In the genomic region with DNA sequence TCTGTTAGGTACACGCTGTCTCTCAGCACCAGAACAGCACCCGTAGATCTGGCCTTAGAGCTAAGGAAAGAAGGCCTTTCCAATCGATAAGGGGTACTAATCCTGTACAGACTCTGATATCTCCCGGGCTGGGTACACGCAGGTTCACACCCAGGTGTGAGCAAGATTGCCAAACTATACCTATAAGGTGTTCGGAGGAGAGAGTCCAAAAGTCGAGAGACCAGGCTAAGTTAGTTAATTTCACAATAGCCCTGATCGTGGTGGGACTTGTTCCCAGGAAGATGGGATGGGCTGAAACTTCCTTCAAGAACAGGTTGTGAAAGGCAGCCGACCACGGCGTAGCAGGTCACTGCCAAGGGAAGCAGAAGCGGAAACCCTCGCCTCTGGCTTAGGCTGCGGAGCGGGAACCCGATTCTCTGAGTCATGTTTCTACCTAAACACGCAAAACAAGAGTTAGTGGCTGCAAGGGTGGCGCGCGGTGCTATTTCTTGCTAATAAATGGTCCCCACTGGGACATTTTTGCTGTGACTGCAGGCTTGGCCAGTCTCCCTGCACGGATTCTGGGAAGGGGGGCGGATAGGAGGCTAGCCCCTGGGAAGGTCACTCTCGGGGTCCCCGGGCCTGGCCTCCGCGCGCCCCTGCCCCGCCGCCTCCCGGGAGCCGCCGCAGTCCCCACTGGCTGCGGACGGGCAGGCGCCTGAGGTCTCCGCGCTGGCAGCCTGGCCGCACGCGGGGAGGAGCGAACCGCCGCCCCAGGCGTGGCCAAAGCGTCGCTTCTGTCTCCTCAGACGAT, we compare ENCODE assay signal across 9 cellular contexts.
DNase-seq lines count a peak whose midpoint lies in the region; ATAC-seq and TF ChIP-seq lines count a peak whose summit lies in the region.
"Had no signal": no experiment of that assay in that cellular context is flagged by ENCODE, and none has a peak within 500 bp of the region (broad histone marks: within the 10 kb centered on the region; RNA-seq: fewer than 3 reads in every experiment).

No MANE protein-coding gene starts in this region.

- H3K36me3 Mint-ChIP-seq in CD8-positive, alpha-beta T cell, result no peaks in the 10 kb centered on the region
- H3K36me3 Mint-ChIP-seq in dendritic cell treated with granulocyte-macrophage colony-stimulating factor and Interleukin-4, amounts not matched to agents 40 ng/mL and 50 ng/mL, for 4 days (ENCODE audit: low read depth), result no peaks in the 10 kb centered on the region
- H3K36me3 Mint-ChIP-seq: brain had no signal

- H3K4me1 ChIP-seq in CD8-positive, alpha-beta T cell (ENCODE audit: insufficient read depth, low read length), result peaks cover 12% of the 10 kb centered on the region
- H3K4me1 ChIP-seq in subcutaneous abdominal adipose tissue (ENCODE audit: control insufficient read depth in 5 of 5, insufficient read depth in 5 of 5, low read length in 5 of 5), result peaks cover 0 to 11% (median 9%) of the 10 kb centered on the region in 5 donors

- POLR2A ChIA-PET in CD8-positive, alpha-beta T cell (lab: Charles Lee), result interaction anchor here (1.6 kb wide), 1 partner anchor 10 kb away, joined by 6 read pairs; no protein-coding TSS in a partner anchor

- H3K27ac ChIP-seq in CD8-positive, alpha-beta T cell (ENCODE audit: low read depth, low read length), result no peak overlapping the region
- no peak overlapping the region for H3K27ac ChIP-seq in subcutaneous abdominal adipose tissue (ENCODE audit: low read depth, low read length)

- H3K27ac Mint-ChIP-seq in CD8-positive, alpha-beta T cell, result no peak overlapping the region
- H3K27ac Mint-ChIP-seq in dendritic cell treated with granulocyte-macrophage colony-stimulating factor and Interleukin-4, amounts not matched to agents 40 ng/mL and 50 ng/mL, for 4 days, result peak overlapping the region; percentile 76
- H3K27ac Mint-ChIP-seq: brain had no signal

- no peaks in the 10 kb centered on the region for H3K9me3 ChIP-seq in CD8-positive, alpha-beta T cell (ENCODE audit: low read length)
- no peaks in the 10 kb centered on the region for H3K9me3 ChIP-seq in subcutaneous abdominal adipose tissue (ENCODE audit: control insufficient read depth in 5 of 5, low read length in 5 of 5)

- no peak for ATAC-seq in CD8-positive, alpha-beta T cell
- ATAC-seq in HG02571 (IDR thresholded peaks at IDR 0.05; ENCODE audit: unreplicated experiment) (peak; percentile 69), GM19467 (IDR thresholded peaks at IDR 0.05; ENCODE audit: unreplicated experiment) (no peak)

- TF ChIP-seq CTCF in CD8-positive, alpha-beta T cell (IDR thresholded peaks at IDR 0.05), result no peak

- H3K4me1 Mint-ChIP-seq in CD8-positive, alpha-beta T cell (ENCODE audit: low read depth), result no peaks in the 10 kb centered on the region
- H3K4me1 Mint-ChIP-seq in dendritic cell treated with granulocyte-macrophage colony-stimulating factor and Interleukin-4, amounts not matched to agents 40 ng/mL and 50 ng/mL, for 4 days (ENCODE audit: low read depth), result peaks cover 21% of the 10 kb centered on the region

- DNase-seq in CD8-positive, alpha-beta T cell, result peak in 2 of 7 experiments; percentile 19 to 52
- DNase-seq in SKM-1 (lab: John Stamatoyannopoulos, UW; ENCODE audit: unreplicated experiment), result peak; percentile 29
- DNase-seq in lung microvascular endothelial cell (ENCODE audit: low read depth in 2 of 2), result peak; percentile 2 to 3
- DNase-seq in NCI-H1417 (lab: John Stamatoyannopoulos, UW), result no peak

- no peaks in the 10 kb centered on the region for H3K36me3 ChIP-seq in CD8-positive, alpha-beta T cell (ENCODE audit: insufficient read depth, low read length)
- no peaks in the 10 kb centered on the region for H3K36me3 ChIP-seq in subcutaneous abdominal adipose tissue (ENCODE audit: control insufficient read depth in 5 of 5, insufficient read depth in 5 of 5, low read length in 5 of 5)

- H3K27me3 Mint-ChIP-seq in CD8-positive, alpha-beta T cell (ENCODE audit: low read depth), result peaks cover 14% of the 10 kb centered on the region
- no peaks in the 10 kb centered on the region for H3K27me3 Mint-ChIP-seq in dendritic cell treated with granulocyte-macrophage colony-stimulating factor and Interleukin-4, amounts not matched to agents 40 ng/mL and 50 ng/mL, for 4 days

- H3K9ac ChIP-seq in subcutaneous abdominal adipose tissue (ENCODE audit: low read length in 5 of 5), result peak overlapping the region in 2 of 5 donors; percentile 29 to 71

- CTCF ChIA-PET in CD8-positive, alpha-beta T cell (lab: Charles Lee), result no interaction called here

- H3K27me3 ChIP-seq in CD8-positive, alpha-beta T cell (ENCODE audit: insufficient read depth, low read length), result no peaks in the 10 kb centered on the region
- no peaks in the 10 kb centered on the region for H3K27me3 ChIP-seq in subcutaneous abdominal adipose tissue (ENCODE audit: control insufficient read depth in 5 of 5, insufficient read depth in 4 of 5, low read length in 5 of 5)

- intact Hi-C loops in CD8-positive, alpha-beta T cell (cut with DNase I, micrococcal nuclease), result no loop called here
- intact Hi-C loops in dendritic cell treated with granulocyte-macrophage colony-stimulating factor and Interleukin-4, amounts not matched to agents 40 ng/mL and 50 ng/mL, for 4 days (cut with micrococcal nuclease), result loop anchor here (5.0 kb wide), 2 partner anchors 40 to 75 kb away; partner anchors contain the start of gene PDSS1

- H3K9me3 Mint-ChIP-seq in CD8-positive, alpha-beta T cell, result no peaks in the 10 kb centered on the region
- no peaks in the 10 kb centered on the region for H3K9me3 Mint-ChIP-seq in dendritic cell treated with granulocyte-macrophage colony-stimulating factor and Interleukin-4, amounts not matched to agents 40 ng/mL and 50 ng/mL, for 4 days
- H3K9me3 Mint-ChIP-seq: brain had no signal

- peak overlapping the region; percentile 56 for H3K4me3 Mint-ChIP-seq in CD8-positive, alpha-beta T cell
- H3K4me3 Mint-ChIP-seq in dendritic cell treated with granulocyte-macrophage colony-stimulating factor and Interleukin-4, amounts not matched to agents 40 ng/mL and 50 ng/mL, for 4 days, result peak overlapping the region; percentile 68

- peak overlapping the region; percentile 53 for H3K4me3 ChIP-seq in CD8-positive, alpha-beta T cell (ENCODE audit: low read depth, low read length)
- peak overlapping the region; percentile 48 to 83 (median 58) for H3K4me3 ChIP-seq in subcutaneous abdominal adipose tissue (ENCODE audit: low read depth in 1 of 5, low read length in 5 of 5)

Comparison
In these comparisons a context has a peak if more than half of its experiments do, and no peak if none do; other contexts are left out.
1. DNase-seq: peak in SKM-1 (single experiment) and lung microvascular endothelial cell (2 of 2); none in NCI-H1417 (0 of 3).